18 cellular contexts compared by ENCODE assay signal in genomic region chr11:114092478-114092877, GRCh38. TPM values are rescaled to one million over a fixed set of nuclear protein-coding genes. Genes with fewer than 3 reads are reported as not detected.
DNase-seq lines count a peak whose midpoint lies in the region; ATAC-seq and TF ChIP-seq lines count a peak whose summit lies in the region.
"Had no signal": no experiment of that assay in that cellular context is flagged by ENCODE, and none has a peak within 500 bp of the region (broad histone marks: within the 10 kb centered on the region; RNA-seq: fewer than 3 reads in every experiment).

No MANE protein-coding gene starts in this region.

- H3K27me3 ChIP-seq in right atrium auricular region (no peaks in the 10 kb centered on the region), right lobe of liver (no peaks in the 10 kb centered on the region), skeletal muscle tissue (ENCODE audit: control insufficient read depth in 3 of 3, insufficient read depth in 3 of 3, low read length in 3 of 3) (no peaks in the 10 kb centered on the region), mesendoderm (ENCODE audit: insufficient read depth, low read length, poor library complexity) (no peaks in the 10 kb centered on the region)
- H3K27me3 ChIP-seq: SJCRH30 had no signal

- TF ChIP-seq CTCF in right atrium auricular region (IDR thresholded peaks at IDR 0.05) (no peak), right lobe of liver (IDR thresholded peaks at IDR 0.05) (no peak)

- ATAC-seq in left cardiac atrium (no peak), right lobe of liver (no peak), GM21423 (IDR thresholded peaks at IDR 0.05; ENCODE audit: unreplicated experiment) (no peak)

- H4K5ac ChIP-seq in mesendoderm (ENCODE audit: low read length) = no peak overlapping the region

- H3K36me3 ChIP-seq in right atrium auricular region (peaks cover 42% of the 10 kb centered on the region), right lobe of liver (peaks cover 0 to 15% (median 2%) of the 10 kb centered on the region in 4 donors), skeletal muscle tissue (ENCODE audit: control insufficient read depth in 3 of 3, insufficient read depth in 3 of 3, low read length in 3 of 3) (peaks cover 0 to 4% (median 1%) of the 10 kb centered on the region in 3 donors), mesendoderm (ENCODE audit: control insufficient read depth, insufficient read depth, low read length) (no peaks in the 10 kb centered on the region)
- H3K36me3 ChIP-seq: SJCRH30 had no signal

- 63% methylated on average over 3 of the region's 3 CpGs for WGBS in right lobe of liver (ENCODE audit: insufficient coverage, low coverage, low lambda C conversion rate, missing lambda C conversion rate)
- no CpG with 5 or more reads among the region's 3 CpGs for WGBS in mesendoderm (ENCODE audit: extremely low coverage, insufficient coverage, low lambda C conversion rate)

- H3K56ac ChIP-seq in mesendoderm (ENCODE audit: low read length) = no peak overlapping the region

- H3K9me3 ChIP-seq in right atrium auricular region (no peaks in the 10 kb centered on the region), right lobe of liver (no peaks in the 10 kb centered on the region), skeletal muscle tissue (ENCODE audit: control insufficient read depth in 3 of 3, low read length in 3 of 3) (no peaks in the 10 kb centered on the region)
- H3K9me3 ChIP-seq: SJCRH30 had no signal

- H3K27ac ChIP-seq in right atrium auricular region (peak overlapping the region; percentile 56 to 62), right lobe of liver (peak overlapping the region; percentile 39 to 60 (median 58)), skeletal muscle tissue (ENCODE audit: low read depth, low read length) (peak overlapping the region; percentile 69), mesendoderm (ENCODE audit: low read depth, low read length) (no peak overlapping the region)
- H3K27ac ChIP-seq: epithelial cell of prostate, SJCRH30 had no signal

- H3K4ac ChIP-seq in mesendoderm (ENCODE audit: low read depth, low read length) = no peak overlapping the region

- no peak overlapping the region for H3K4me3 ChIP-seq in right atrium auricular region
- no peak overlapping the region for H3K4me3 ChIP-seq in right lobe of liver
- H3K4me3 ChIP-seq in skeletal muscle tissue (ENCODE audit: low read length in 3 of 3) = no peak overlapping the region
- H3K4me3 ChIP-seq in mesendoderm (ENCODE audit: low read length) = no peak overlapping the region
- H3K4me3 ChIP-seq: GM23338, SJCRH30 had no signal

- H3K79me2 ChIP-seq in mesendoderm (ENCODE audit: control insufficient read depth, insufficient read depth, low read length) = no peaks in the 10 kb centered on the region

- H2BK5ac ChIP-seq in mesendoderm (ENCODE audit: low read length) = no peak overlapping the region

- H3K79me1 ChIP-seq in mesendoderm (ENCODE audit: low read length) = no peaks in the 10 kb centered on the region

- H3K9ac ChIP-seq in skeletal muscle tissue (ENCODE audit: low read depth in 1 of 3, low read length in 3 of 3) = peak overlapping the region in 2 of 3 donors; percentile 2 to 66
- no peak overlapping the region for H3K9ac ChIP-seq in mesendoderm (ENCODE audit: low read length)

- no peak overlapping the region for H4K8ac ChIP-seq in mesendoderm (ENCODE audit: low read depth, low read length)

- H3K4me2 ChIP-seq in mesendoderm (ENCODE audit: low read length) = no peak overlapping the region
- H3K4me2 ChIP-seq: GM23338 had no signal

- no peak overlapping the region for H2AK5ac ChIP-seq in mesendoderm (ENCODE audit: low read length)

- H3K18ac ChIP-seq in mesendoderm (ENCODE audit: low read length) = no peak overlapping the region

- no peak for DNase-seq in right atrium auricular region (ENCODE audit: low spot score)
- no peak for DNase-seq in left cardiac atrium
- DNase-seq in right lobe of liver = no peak
- DNase-seq in mesendoderm = no peak
- no peak for DNase-seq in NCI-H2196 treated with DMSO at 0.1 percent for 48 hours (lab: John Stamatoyannopoulos, UW; ENCODE audit: unreplicated experiment)
- no peak for DNase-seq in activated effector memory CD4-positive, alpha-beta T cell treated with anti-CD3 and anti-CD28 coated beads, Interleukin-2, amount 50 U/mL, for 16 hours
- DNase-seq: DMS53; IMR-90; MV-4-11; NCI-H2081 treated with DMSO at 0.1 percent for 48 hours; NCI-H524; SJCRH30; stimulated activated CD4-positive, alpha-beta T cell treated with anti-CD3 and anti-CD28 coated beads, Interleukin-4, amount 100 ng/mL, for 24 hours had no signal

- H3K4me1 ChIP-seq in right atrium auricular region (peaks cover 0 to 96% of the 10 kb centered on the region in 2 donors), right lobe of liver (peaks cover 0 to 90% (median 28%) of the 10 kb centered on the region in 4 donors), skeletal muscle tissue (ENCODE audit: control insufficient read depth in 3 of 3, insufficient read depth in 3 of 3, low read length in 3 of 3) (peaks cover 82 to 86% (median 85%) of the 10 kb centered on the region in 3 donors), mesendoderm (ENCODE audit: control insufficient read depth, low read depth, low read length) (peaks cover 2% of the 10 kb centered on the region)
- H3K4me1 ChIP-seq: SJCRH30 had no signal

- TF ChIP-seq POLR2A in right lobe of liver (IDR thresholded peaks at IDR 0.05) = no peak

- H3K23ac ChIP-seq in mesendoderm (ENCODE audit: low read length) = no peak overlapping the region

- intact Hi-C loops in left cardiac atrium (cut with DNase I) = no loop called here
- intact Hi-C loops in right lobe of liver (cut with DNase I) = no loop called here

- H2BK15ac ChIP-seq in mesendoderm (replicated peaks; ENCODE audit: low read depth) = no peak overlapping the region

- no peak overlapping the region for H2BK120ac ChIP-seq in mesendoderm (ENCODE audit: low read depth, low read length)

RNA-seq across cellular contexts. Expression of gene ZBTB16, which starts 33.0 kb away (rescaled TPM):
- total RNA-seq in right atrium auricular region = 100 to 1,000 TPM in 1 of 2 donors, 10 to 100 TPM in 1; 65.5 to 101 TPM
- 10 to 100 TPM; 65.2 to 79.5 TPM for total RNA-seq in left cardiac atrium
- total RNA-seq in right lobe of liver = 100 to 1,000 TPM in 2 of 6 experiments, 10 to 100 TPM in 4; 13.1 to 205 (median 52.2) TPM
- 6.8 TPM for total RNA-seq in skeletal muscle tissue
- polyA plus RNA-seq in mesendoderm (2013, experiment 1 of 2) = not detected
- 0.03 TPM for polyA plus RNA-seq in mesendoderm (2013, experiment 2 of 2)
- total RNA-seq: IMR-90, mesothelial cell of epicardium, SJCRH30 had no signal
- polyA plus RNA-seq: IMR-90 had no signal
